In genomic region chr1:63730211-63730610, GRCh38 we compare ENCODE assay signal across 12 cellular contexts. TPM values are rescaled to one million over a fixed set of nuclear protein-coding genes. Genes with fewer than 3 reads are reported as not detected.
DNase-seq lines count a peak whose midpoint lies in the region; ATAC-seq, FAIRE-seq and TF ChIP-seq lines count a peak whose summit lies in the region.
"Had no signal": no experiment of that assay in that cellular context is flagged by ENCODE, and none has a peak within 500 bp of the region (broad histone marks: within the 10 kb centered on the region; RNA-seq: fewer than 3 reads in every experiment).

No MANE protein-coding gene starts in this region.

- no peak overlapping the region for H2BK12ac ChIP-seq in neuronal stem cell (ENCODE audit: low read length)

- peaks cover 18% of the 10 kb centered on the region for H3K4me1 ChIP-seq in ACC112 (ENCODE audit: control insufficient read depth, insufficient read depth, low read length, unreplicated experiment)
- H3K4me1 ChIP-seq in GM23338 (ENCODE audit: insufficient read depth): peaks cover 20% of the 10 kb centered on the region
- peaks cover 0 to 12% of the 10 kb centered on the region in 2 donors for H3K4me1 ChIP-seq in neuronal stem cell (ENCODE audit: control insufficient read depth in 2 of 2, insufficient read depth in 1 of 2, low read depth in 1 of 2, low read length in 2 of 2)
- H3K4me1 ChIP-seq in left lung: no peaks in the 10 kb centered on the region

- peaks cover 10% of the 10 kb centered on the region; the same call in 2 of the 3 replicates for H3K9me3 Mint-ChIP-seq in GM23338
- H3K9me3 Mint-ChIP-seq: activated T-helper 2 cell treated with anti-CD3 and anti-CD28 coated beads, Interferon-gamma antibody, Interleukin-2, Interleukin-4, amounts not matched to agents 10 μg/mL and 5 μg/mL and 100 μg/mL, durations not matched to agents 14 hours and 24 hours and 36 hours had no signal

- H2AFZ ChIP-seq in ACC112 (ENCODE audit: low read length, unreplicated experiment): no peak overlapping the region
- peak overlapping the region; percentile 9; the same call in 1 of the 2 replicates for H2AFZ ChIP-seq in GM23338
- H2AFZ ChIP-seq in neuronal stem cell (ENCODE audit: low read length): no peak overlapping the region

- H3K4ac ChIP-seq in neuronal stem cell (ENCODE audit: low read length): no peak overlapping the region

- no peak overlapping the region for H3K4me3 Mint-ChIP-seq in GM23338
- H3K4me3 Mint-ChIP-seq: activated CD4-positive, alpha-beta T cell treated with anti-CD3 and anti-CD28 coated beads for 36 hours; neural crest cell had no signal

- no peak overlapping the region for H3K18ac ChIP-seq in neuronal stem cell (ENCODE audit: low read length)

- H3K9me3 ChIP-seq in neuronal stem cell (replicated peaks in 1 of 2; ENCODE audit: control insufficient read depth in 2 of 2, insufficient read depth in 1 of 2, low read depth in 1 of 2, low read length in 2 of 2) (peaks cover 0 to 2% of the 10 kb centered on the region in 2 donors), left lung (no peaks in the 10 kb centered on the region)

- H3F3A ChIP-seq in GM23338 (replicated peaks; ENCODE audit: low read depth): no peaks in the 10 kb centered on the region

- no peak overlapping the region for H2BK15ac ChIP-seq in neuronal stem cell (ENCODE audit: low read length)

- H3K4me1 Mint-ChIP-seq in GM23338: peaks cover 35% of the 10 kb centered on the region
- H3K4me1 Mint-ChIP-seq: activated CD4-positive, alpha-beta T cell treated with anti-CD3 and anti-CD28 coated beads for 36 hours had no signal

- H3K79me2 ChIP-seq in ACC112 (ENCODE audit: control insufficient read depth, insufficient read depth, low read length, unreplicated experiment) (no peaks in the 10 kb centered on the region), GM23338 (replicated peaks; ENCODE audit: insufficient read depth) (no peaks in the 10 kb centered on the region)

- no peak overlapping the region for H3K9ac ChIP-seq in neuronal stem cell (ENCODE audit: low read depth, low read length, poor library complexity)

- H4K91ac ChIP-seq in neuronal stem cell (ENCODE audit: low read depth, low read length, poor library complexity): no peak overlapping the region

- H2BK5ac ChIP-seq in neuronal stem cell (ENCODE audit: low read length): no peak overlapping the region

- TF ChIP-seq POLR2A in GM12892 (IDR thresholded peaks at IDR 0.05; ENCODE audit: low read depth, low read length): no peak

- TF ChIP-seq CTCF in GM23338 (conservative IDR thresholded peaks at IDR 0.05; ENCODE audit: low read depth in 2 of 2) (no peak), left lung (IDR thresholded peaks at IDR 0.05) (no peak)

- no peaks in the 10 kb centered on the region for H3K9me2 ChIP-seq in GM23338 (ENCODE audit: insufficient read depth)

- ATAC-seq in GM23338 (peak; percentile 29; the same call in 2 of the 3 replicates), left lung (no peak)
- ATAC-seq: activated CD4-positive, alpha-beta T cell treated with anti-CD3 and anti-CD28 coated beads for 36 hours had no signal

- H3K36me3 Mint-ChIP-seq in GM23338 (ENCODE audit: low read depth): peaks cover 17% of the 10 kb centered on the region

- no peak overlapping the region for H2AK5ac ChIP-seq in neuronal stem cell (ENCODE audit: low read depth, low read length)

- H3K23ac ChIP-seq in neuronal stem cell (ENCODE audit: low read depth, low read length, poor library complexity): no peak overlapping the region

- no CpG with 5 or more reads among the region's 4 CpGs for WGBS in neuronal stem cell (ENCODE audit: extremely low coverage in 2 of 2, insufficient read length in 2 of 2, insufficient replicate concordance in 1 of 2), 2 donors

- no peaks in the 10 kb centered on the region for H4K20me1 ChIP-seq in GM23338 (replicated peaks; ENCODE audit: insufficient read depth)

- no peak for FAIRE-seq in GM12892 (lab: Jason Lieb, UNC)

- H3K4me2 ChIP-seq in GM23338: no peak overlapping the region; the same call in 1 of the 2 replicates
- no peak overlapping the region for H3K4me2 ChIP-seq in neuronal stem cell (ENCODE audit: insufficient read depth, low read length, poor library complexity, severe bottlenecking)

- no peak overlapping the region for H3K14ac ChIP-seq in neuronal stem cell (ENCODE audit: low read length)

- H3K27ac ChIP-seq in ACC112 (ENCODE audit: low read depth, low read length) (peak overlapping the region; percentile 23; the same call in 1 of the 2 replicates), GM23338 (ENCODE audit: low read depth) (peak overlapping the region; percentile 80), neuronal stem cell (replicated peaks; ENCODE audit: low read length) (no peak overlapping the region), left lung (no peak overlapping the region)

- no peak overlapping the region for H3K4me3 ChIP-seq in ACC112 (ENCODE audit: low read depth, low read length)
- H3K4me3 ChIP-seq in GM23338: no peak overlapping the region
- no peak overlapping the region for H3K4me3 ChIP-seq in neuronal stem cell (ENCODE audit: low read length in 2 of 2)
- H3K4me3 ChIP-seq in left lung: no peak overlapping the region

- H4K8ac ChIP-seq in neuronal stem cell (ENCODE audit: low read depth, low read length): no peak overlapping the region

- no peaks in the 10 kb centered on the region for H3K79me1 ChIP-seq in neuronal stem cell (ENCODE audit: low read depth, low read length)

- no peak overlapping the region for H3K27ac Mint-ChIP-seq in GM23338
- H3K27ac Mint-ChIP-seq: activated CD4-positive, alpha-beta T cell treated with anti-CD3 and anti-CD28 coated beads for 36 hours; activated T-helper 2 cell treated with anti-CD3 and anti-CD28 coated beads, Interferon-gamma antibody, Interleukin-2, Interleukin-4, amounts not matched to agents 10 μg/mL and 5 μg/mL and 100 μg/mL, durations not matched to agents 14 hours and 24 hours and 36 hours had no signal

- H3K27me3 Mint-ChIP-seq in GM23338 (ENCODE audit: insufficient read depth, low read depth, poor library complexity): peaks cover 8% of the 10 kb centered on the region
- H3K27me3 Mint-ChIP-seq: activated CD4-positive, alpha-beta T cell treated with anti-CD3 and anti-CD28 coated beads for 36 hours had no signal

- no peak overlapping the region for H2BK120ac ChIP-seq in neuronal stem cell (ENCODE audit: low read depth, low read length)

- H3K36me3 ChIP-seq in ACC112 (ENCODE audit: insufficient read depth, low read length) (no peaks in the 10 kb centered on the region), GM23338 (ENCODE audit: insufficient read depth) (no peaks in the 10 kb centered on the region), neuronal stem cell (replicated peaks in 1 of 2; ENCODE audit: control insufficient read depth in 2 of 2, insufficient read depth in 2 of 2, low read length in 2 of 2) (no peaks in the 10 kb centered on the region), left lung (no peaks in the 10 kb centered on the region)

- peak; percentile 74 for DNase-seq in GM23338 (ENCODE audit: low spot score)
- peak; percentile 93 for DNase-seq in RPMI8226
- DNase-seq in islet precursor cell: peak; percentile 85
- DNase-seq in NCI-H1694 treated with DMSO at 0.1 percent for 48 hours (lab: John Stamatoyannopoulos, UW): no peak
- DNase-seq in GM12892 (ENCODE audit: insufficient read length): no peak
- no peak for DNase-seq in neuronal stem cell (ENCODE audit: low spot score)
- DNase-seq in left lung: no peak
- DNase-seq: activated CD4-positive, alpha-beta T cell treated with anti-CD3 and anti-CD28 coated beads for 36 hours; NCI-H345 had no signal

- intact Hi-C loops in left lung (cut with DNase I): no loop called here

- no peaks in the 10 kb centered on the region for H3K27me3 ChIP-seq in ACC112 (ENCODE audit: insufficient read depth, low read length)
- H3K27me3 ChIP-seq in GM23338 (ENCODE audit: insufficient read depth): no peaks in the 10 kb centered on the region
- H3K27me3 ChIP-seq in neuronal stem cell (ENCODE audit: control insufficient read depth in 3 of 3, insufficient read depth in 3 of 3, low read depth in 1 of 3, low read length in 3 of 3): peaks cover 0 to 2% (median 0%) of the 10 kb centered on the region in 3 experiments
- H3K27me3 ChIP-seq in left lung: no peaks in the 10 kb centered on the region

TF ChIP-seq in GM23338, 12 proteins besides CTCF, POLR2A, EP300 and RAD21 (continues in another document):
- no peak for TF ChIP-seq REST (IDR thresholded peaks at IDR 0.05; ENCODE audit: unreplicated experiment)
- no peak for TF ChIP-seq STAT1 (IDR thresholded peaks at IDR 0.05; ENCODE audit: unreplicated experiment)

RNA-seq across cellular contexts. Expression of gene ROR1, which starts 43.6 kb away (rescaled TPM):
- 94.3 and 96.0 TPM in 2 replicates for total RNA-seq in GM23338 (2014; rRNA removed; shearing (Covaris generic))
- 53.8 and 59.7 TPM in 2 replicates for polyA plus RNA-seq in GM23338 (2016; fragmentation: Nextera tagmentation; extraction: Ambion mirVana)
- not detected for polyA plus RNA-seq in GM12892 (2012; ENCODE audit: missing spikeins)
- polyA plus RNA-seq in neuronal stem cell (2013, experiment 1 of 2): 7.0 TPM
- polyA plus RNA-seq in neuronal stem cell (2013, experiment 2 of 2): 7.3 TPM
- 10 to 100 TPM; 25.5 to 27.5 TPM for total RNA-seq in left lung

Comparison
In these comparisons a context has a peak if more than half of its experiments do, and no peak if none do; other contexts are left out.
1. H3K27ac ChIP-seq: peak in ACC112 (single experiment) and GM23338 (single experiment); none in neuronal stem cell (single experiment) and left lung (0 of 2).
2. DNase-seq: peak in GM23338 (single experiment), RPMI8226 (single experiment) and islet precursor cell (single experiment); none in NCI-H1694 treated with DMSO at 0.1 percent for 48 hours (single experiment), GM12892 (single experiment), neuronal stem cell (single experiment) and left lung (0 of 2).